12 cellular contexts compared by ENCODE assay signal in genomic region chr22:28978158-28978557, GRCh38.
DNase-seq lines count a peak whose midpoint lies in the region; ATAC-seq and TF ChIP-seq lines count a peak whose summit lies in the region.
"Had no signal": no experiment of that assay in that cellular context is flagged by ENCODE, and none has a peak within 500 bp of the region (broad histone marks: within the 10 kb centered on the region; RNA-seq: fewer than 3 reads in every experiment).

No MANE protein-coding gene starts in this region.

- no peak overlapping the region for H3K4me3 ChIP-seq in RWPE2 (ENCODE audit: severe bottlenecking)
- H3K4me3 ChIP-seq in fibroblast of pulmonary artery (replicated peaks; ENCODE audit: low read depth, low read length) = peak overlapping the region; percentile 34
- H3K4me3 ChIP-seq in neural progenitor cell = no peak overlapping the region
- H3K4me3 ChIP-seq in esophagus squamous epithelium = peak overlapping the region in 2 of 4 donors; percentile 6 to 54
- H3K4me3 ChIP-seq: SK-N-MC had no signal

- H3K4me1 Mint-ChIP-seq in neural progenitor cell = peaks cover 82% of the 10 kb centered on the region
- H3K4me1 Mint-ChIP-seq: naive B cell had no signal

- H4K20me1 ChIP-seq in neural progenitor cell (ENCODE audit: low read depth) = peaks cover 40% of the 10 kb centered on the region

- H2AFZ ChIP-seq in neural progenitor cell (replicated peaks) = no peak overlapping the region

- in situ Hi-C loops in Caki2 (cut with HindIII; ENCODE audit: low pct_unique_long_range_greater_than_20kb, low sequenced_read_pairs) = no loop called here

- no peak for TF ChIP-seq POLR2A in esophagus squamous epithelium (IDR thresholded peaks at IDR 0.05)

- no peak for TF ChIP-seq CTCF in RWPE2 (IDR thresholded peaks at IDR 0.05; ENCODE audit: poor library complexity, severe bottlenecking)
- no peak for TF ChIP-seq CTCF in fibroblast of pulmonary artery (IDR thresholded peaks at IDR 0.05; ENCODE audit: low read length, missing control alignments)
- no peak for TF ChIP-seq CTCF in neural progenitor cell (IDR thresholded peaks at IDR 0.05)
- no peak for TF ChIP-seq CTCF in esophagus squamous epithelium (IDR thresholded peaks at IDR 0.05)

- H3K4me2 ChIP-seq in neural progenitor cell = no peak overlapping the region

- H3K36me3 ChIP-seq in RWPE2 (ENCODE audit: low read depth) (no peaks in the 10 kb centered on the region), neural progenitor cell (no peaks in the 10 kb centered on the region), esophagus squamous epithelium (no peaks in the 10 kb centered on the region)

- peaks cover 83% of the 10 kb centered on the region for H3K79me2 ChIP-seq in neural progenitor cell (ENCODE audit: low read depth)

- peaks cover under 1% of the 10 kb centered on the region for H3F3A ChIP-seq in neural progenitor cell (ENCODE audit: low read depth)

- peaks cover 2% of the 10 kb centered on the region for H3K27me3 Mint-ChIP-seq in neural progenitor cell (ENCODE audit: insufficient read depth, low read depth)

- no peaks in the 10 kb centered on the region for H3K27me3 ChIP-seq in RWPE2 (ENCODE audit: insufficient read depth, poor library complexity, severe bottlenecking)
- H3K27me3 ChIP-seq in neural progenitor cell = no peaks in the 10 kb centered on the region
- H3K27me3 ChIP-seq in esophagus squamous epithelium = no peaks in the 10 kb centered on the region

- no peak overlapping the region for H3K9ac ChIP-seq in neural progenitor cell

- H3K4me1 ChIP-seq in RWPE2 (ENCODE audit: insufficient read depth, poor library complexity, severe bottlenecking) (peaks cover 33% of the 10 kb centered on the region), neural progenitor cell (peaks cover 41% of the 10 kb centered on the region), esophagus squamous epithelium (peaks cover 15 to 43% (median 23%) of the 10 kb centered on the region in 3 donors)

- peak overlapping the region; percentile 74 for H3K27ac Mint-ChIP-seq in neural progenitor cell
- H3K27ac Mint-ChIP-seq: activated T-cell treated with anti-CD3 and anti-CD28 coated beads, Interleukin-2, amount 50 U/mL, for 24 hours; naive B cell had no signal

- DNase-seq in Caki2 (ENCODE audit: low read depth) (peak; percentile 40), RWPE2 (ENCODE audit: low spot score) (no peak), fibroblast of pulmonary artery (ENCODE audit: low read depth) (peak; percentile 43), neural progenitor cell (ENCODE audit: low spot score) (no peak), esophagus squamous epithelium (lab: John Stamatoyannopoulos, UW) (no peak), NCI-H2029 treated with DMSO at 0.1 percent for 48 hours (lab: John Stamatoyannopoulos, UW) (no peak), NCI-H1105 treated with DMSO at 0.1 percent for 48 hours (lab: John Stamatoyannopoulos, UW) (no peak)
- DNase-seq: activated T-cell treated with anti-CD3 and anti-CD28 coated beads, Interleukin-2, amount 50 U/mL, for 24 hours; Caco-2; naive B cell had no signal

- 30 to 37% methylated on average over 6 of the region's 6 CpGs for WGBS in esophagus squamous epithelium, 2 donors

- H3K27ac ChIP-seq in RWPE2 (ENCODE audit: poor library complexity, severe bottlenecking) = no peak overlapping the region
- H3K27ac ChIP-seq in neural progenitor cell = no peak overlapping the region
- peak overlapping the region in 2 of 4 donors; percentile 48 to 76 for H3K27ac ChIP-seq in esophagus squamous epithelium
- H3K27ac ChIP-seq: SK-N-MC had no signal

- peaks cover 2% of the 10 kb centered on the region for H3K9me3 Mint-ChIP-seq in neural progenitor cell
- H3K9me3 Mint-ChIP-seq: activated T-cell treated with anti-CD3 and anti-CD28 coated beads, Interleukin-2, amount 50 U/mL, for 24 hours; naive B cell had no signal

- no peak overlapping the region for H3K4me3 Mint-ChIP-seq in neural progenitor cell
- H3K4me3 Mint-ChIP-seq: activated T-cell treated with anti-CD3 and anti-CD28 coated beads, Interleukin-2, amount 50 U/mL, for 24 hours; naive B cell had no signal

- H3K9me3 ChIP-seq in RWPE2 (ENCODE audit: severe bottlenecking) (no peaks in the 10 kb centered on the region), neural progenitor cell (ENCODE audit: low read depth) (no peaks in the 10 kb centered on the region), esophagus squamous epithelium (no peaks in the 10 kb centered on the region)
- H3K9me3 ChIP-seq: Caco-2 had no signal

- intact Hi-C loops in esophagus squamous epithelium (cut with DNase I) = no loop called here

- peaks cover 17% of the 10 kb centered on the region for H3K36me3 Mint-ChIP-seq in neural progenitor cell
- H3K36me3 Mint-ChIP-seq: naive B cell had no signal

- ATAC-seq in RWPE2 (ENCODE audit: low read depth) = peak; percentile 62
- ATAC-seq in GM19328 (IDR thresholded peaks at IDR 0.05; ENCODE audit: unreplicated experiment) = no peak

Comparison
In these comparisons a context has a peak if more than half of its experiments do, and no peak if none do; other contexts are left out.
1. DNase-seq: peak in Caki2 (single experiment) and fibroblast of pulmonary artery (single experiment); none in RWPE2 (single experiment), neural progenitor cell (single experiment), esophagus squamous epithelium (single experiment), NCI-H2029 treated with DMSO at 0.1 percent for 48 hours (single experiment) and NCI-H1105 treated with DMSO at 0.1 percent for 48 hours (single experiment).